1 cellular context compared by ENCODE assay signal in the genomic region with DNA sequence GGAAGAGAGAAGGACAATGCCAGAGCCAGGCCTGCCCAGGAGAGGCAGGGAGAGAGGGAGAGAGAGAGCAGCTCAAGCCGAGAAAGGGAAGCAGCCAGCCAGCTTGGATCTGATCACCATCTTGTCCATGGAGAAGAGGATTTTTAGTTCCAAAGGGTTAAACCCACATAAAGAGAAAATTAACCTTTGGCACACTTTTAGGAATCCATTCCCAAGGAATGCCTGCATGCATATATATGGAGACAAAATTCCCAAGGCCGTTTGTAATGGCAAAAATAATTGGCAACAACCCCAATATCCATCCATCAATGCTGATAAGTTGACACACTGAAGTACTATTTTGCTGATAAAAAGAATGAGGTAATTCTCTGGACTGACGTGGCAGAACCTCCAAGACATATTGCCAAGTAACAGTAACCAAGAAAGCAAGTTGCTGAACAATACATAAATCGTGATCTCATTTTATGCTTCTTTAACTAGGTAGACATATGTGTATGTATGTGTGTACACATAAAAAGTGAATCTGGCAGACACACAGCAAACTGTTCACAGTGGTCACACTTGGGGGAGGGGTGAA.
TF ChIP-seq lines count a peak whose summit lies in the region.

No MANE protein-coding gene starts in this region.

TF ChIP-seq in endothelial cell of umbilical vein, 7 proteins besides CTCF, POLR2A, EP300 and RAD21:
- TF ChIP-seq MYC (IDR thresholded peaks at IDR 0.05; ENCODE audit: low read depth, low read length) (no peak), GATA2 (IDR thresholded peaks at IDR 0.05; ENCODE audit: insufficient read depth, insufficient read length, low read depth, low read length) (no peak), POLR2AphosphoS5 (IDR thresholded peaks at IDR 0.05; ENCODE audit: insufficient read depth, low read depth, low read length) (no peak), EZH2 (IDR thresholded peaks at IDR 0.05; ENCODE audit: borderline replicate concordance, low read depth, low read length, severe bottlenecking) (no peak), FOS (IDR thresholded peaks at IDR 0.05; ENCODE audit: borderline replicate concordance, insufficient read depth, low read length) (no peak)
